ENCODE assay signal across 10 cellular contexts in the genomic region with DNA sequence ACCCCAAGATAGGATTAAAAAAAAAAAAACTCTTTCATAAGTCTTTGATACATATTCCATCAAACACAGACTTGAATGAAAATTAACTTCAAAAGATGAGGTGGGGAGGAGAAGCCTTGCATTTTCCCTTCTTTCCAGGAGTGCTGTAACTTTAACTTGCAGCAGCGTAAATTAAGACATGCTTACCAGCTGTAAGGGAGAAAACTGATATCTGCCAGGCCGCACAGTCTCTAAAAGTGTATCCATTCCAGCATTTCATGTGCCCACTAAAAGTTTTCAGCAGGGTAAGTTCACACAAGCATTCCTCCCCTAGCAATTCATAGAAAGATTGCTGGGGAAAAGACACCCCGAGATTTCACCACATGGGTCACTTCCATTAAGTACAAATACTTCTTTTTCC. TPM values are rescaled to one million over a fixed set of nuclear protein-coding genes. Genes with fewer than 3 reads are reported as not detected.
DNase-seq lines count a peak whose midpoint lies in the region; ATAC-seq, FAIRE-seq and TF ChIP-seq lines count a peak whose summit lies in the region.
"Had no signal": no experiment of that assay in that cellular context is flagged by ENCODE, and none has a peak within 500 bp of the region (broad histone marks: within the 10 kb centered on the region; RNA-seq: fewer than 3 reads in every experiment).

No MANE protein-coding gene starts in this region.

- H3K9me3 ChIP-seq in A549 (no peaks in the 10 kb centered on the region), Panc1 (ENCODE audit: control insufficient read depth, insufficient read depth, low read depth, low read length) (no peaks in the 10 kb centered on the region), esophagus squamous epithelium (no peaks in the 10 kb centered on the region)
- H3K9me3 ChIP-seq: neutrophil had no signal

- H3K27me3 Mint-ChIP-seq in nephron (ENCODE audit: low read depth), result no peaks in the 10 kb centered on the region

- whole genome bisulfite sequencing in A549 (ENCODE audit: missing lambda C conversion rate), result 76% methylated on average over 3 of the region's 3 CpGs
- 83 to 85% methylated on average over 3 of the region's 3 CpGs for WGBS in esophagus squamous epithelium, 2 donors

- TF ChIP-seq CTCF in A549 (IDR thresholded peaks at IDR 0.05) (no peak), Panc1 (IDR thresholded peaks at IDR 0.05) (no peak), esophagus squamous epithelium (IDR thresholded peaks at IDR 0.05) (no peak), nephron (IDR thresholded peaks at IDR 0.05; ENCODE audit: unreplicated experiment in 3 of 3) (no peak), GM13976 (IDR thresholded peaks at IDR 0.05; ENCODE audit: borderline replicate concordance, control extremely low read depth, extremely low read depth, insufficient read depth, missing control alignments) (no peak)

- H3K27me3 ChIP-seq in Panc1 (ENCODE audit: control insufficient read depth, insufficient read depth, low read length) (no peaks in the 10 kb centered on the region), esophagus squamous epithelium (no peaks in the 10 kb centered on the region)
- H3K27me3 ChIP-seq: neutrophil had no signal

- CTCF ChIA-PET in A549 (lab: Yijun Ruan, JAX) (interaction anchor here (0.7 kb wide), 1 partner anchor 359 kb away, joined by 3 read pairs; no protein-coding TSS in a partner anchor), Panc1 (lab: Charles Lee) (no interaction called here)

- H3K4me1 ChIP-seq in A549 (peaks cover 54% of the 10 kb centered on the region), Panc1 (ENCODE audit: control insufficient read depth, insufficient read depth, low read length) (peaks cover 62% of the 10 kb centered on the region), esophagus squamous epithelium (peaks cover 38 to 79% (median 59%) of the 10 kb centered on the region in 3 donors)

- in situ Hi-C loops in Panc1 (cut with HindIII; ENCODE audit: low pct_unique_long_range_greater_than_20kb, low sequenced_read_pairs) (no loop called here), GM13976 (cut with MboI; ENCODE audit: low sequenced_read_pairs, unreplicated experiment) (no loop called here)

- peak overlapping the region; percentile 93 to 97 (median 97) for H3K27ac Mint-ChIP-seq in nephron

- H3K4me3 ChIP-seq in A549 (no peak overlapping the region; the same call in 2 of the 3 replicates), Panc1 (ENCODE audit: low read depth in 2 of 2, low read length in 2 of 2) (no peak overlapping the region; a peak in 1 of 4 replicates), esophagus squamous epithelium (no peak overlapping the region)

- BruUV-seq in Panc1 (replicated peaks; lab: Mats Ljungman, UMichigan), result no TSS peak

- peak overlapping the region in 1 of 2 experiments; percentile 7; a peak in 3 of 6 replicates for H3K27ac ChIP-seq in A549
- H3K27ac ChIP-seq in Panc1 (ENCODE audit: low read length), result peak overlapping the region; percentile 97
- H3K27ac ChIP-seq in esophagus squamous epithelium, result peak overlapping the region in 3 of 4 donors; percentile 36 to 99 (median 97)

- peaks cover 3% of the 10 kb centered on the region for H3K36me3 Mint-ChIP-seq in nephron (ENCODE audit: low read depth)

- H3K4me3 Mint-ChIP-seq in nephron, result peak overlapping the region; percentile 96 to 99 (median 96)
- H3K4me3 Mint-ChIP-seq: central memory CD8-positive, alpha-beta T cell had no signal

- POLR2A ChIA-PET in A549 (lab: Yijun Ruan, JAX) (no interaction called here), Panc1 (lab: Charles Lee) (interaction anchor here (0.6 to 0.7 kb wide), 2 partner anchors 32 to 72 kb away, joined by 4 read pairs; no protein-coding TSS in a partner anchor)

- intact Hi-C loops in Panc1 (cut with micrococcal nuclease; ENCODE audit: unreplicated experiment), result loop anchor here (10.0 kb wide), 1 partner anchor 71 kb away; no protein-coding TSS in a partner anchor
- intact Hi-C loops in esophagus squamous epithelium (cut with DNase I), result loop anchor here (10.0 kb wide), 1 partner anchor 91 kb away; no protein-coding TSS in a partner anchor

- FAIRE-seq in A549 (lab: Jason Lieb, UNC), result no peak

- ATAC-seq in A549 (no peak), Panc1 (no peak)

- TF ChIP-seq POLR2A in A549 (IDR thresholded peaks at IDR 0.05; ENCODE audit: low read length) (no peak), esophagus squamous epithelium (IDR thresholded peaks at IDR 0.05) (no peak)

- TF ChIP-seq EP300 in A549 (IDR thresholded peaks at IDR 0.05), result no peak

- no peak for TF ChIP-seq RAD21 in A549 (conservative IDR thresholded peaks at IDR 0.05 in 1 of 2, IDR thresholded peaks at IDR 0.05 in 1 of 2)

- no peaks in the 10 kb centered on the region for H3K9me3 Mint-ChIP-seq in nephron
- H3K9me3 Mint-ChIP-seq: central memory CD8-positive, alpha-beta T cell had no signal

- H3K4me1 Mint-ChIP-seq in nephron, result peaks cover 73% of the 10 kb centered on the region

- DNase-seq in A549 (ENCODE audit: low read depth in 1 of 2, low spot score in 1 of 2) (no peak), Panc1 (ENCODE audit: low read depth, low spot score) (no peak), esophagus squamous epithelium (lab: John Stamatoyannopoulos, UW) (no peak), H4 (ENCODE audit: low spot score) (no peak), activated gamma-delta T cell treated with Interleukin-2 at 50 U/mL for 16 hours (no peak), GM13976 (ENCODE audit: low spot score) (no peak), NCI-H187 (lab: John Stamatoyannopoulos, UW) (no peak)

- H3K4me2 ChIP-seq in A549, result peak overlapping the region; percentile 87

- H3K36me3 ChIP-seq in Panc1 (ENCODE audit: control insufficient read depth, insufficient read depth, low read length) (peaks cover 7% of the 10 kb centered on the region), esophagus squamous epithelium (peaks cover 0 to 7% (median 0%) of the 10 kb centered on the region in 3 donors)

TF ChIP-seq in A549, 52 proteins besides CTCF, POLR2A, EP300 and RAD21:
- TF ChIP-seq FOSB (CRISPR knock-in tag; IDR thresholded peaks at IDR 0.05) (0 out of 2 replicates have a peak, but pooled peaks have one; percentile 20), JUNB (IDR thresholded peaks at IDR 0.05) (no peak)
TF ChIP-seq in A549: peak in this region for 1.

RNA-seq across cellular contexts. Expression of a gene that starts 4.7 kb away (rescaled TPM):
- polyA plus RNA-seq in A549 (2011; rRNA removed), result 77.2 and 78.9 TPM in 2 replicates
- 117 and 122 TPM in 2 replicates for polyA plus RNA-seq in A549 (2012; cell fraction: cytosol; rRNA removed)
- polyA plus RNA-seq in A549 (2012; cell fraction: nucleus; rRNA removed), result 161 and 190 TPM in 2 replicates
- 74.9 to 82.4 TPM (median 77.0 TPM) in 3 replicates for polyA plus RNA-seq in A549 (2017; fragmentation: RNase III; extraction: RNeasy Plus Mini Kit Qiagen cat#74134 plus additional on column Dnase treatment)
- 146 and 154 TPM in 2 replicates for polyA minus RNA-seq in A549 (2011; rRNA and poly(A)+ RNA removed)
- 125 TPM for total RNA-seq in Panc1 (2021; ENCODE audit: unreplicated experiment)
- 188 TPM for polyA plus RNA-seq in Panc1 (2012; ENCODE audit: insufficient read length)
- total RNA-seq in esophagus squamous epithelium, result 10 to 100 TPM; 41.8 to 55.9 (median 47.1) TPM
- 58.2 and 69.8 TPM in 2 replicates for total RNA-seq in H4 (2014; rRNA removed; shearing (Covaris generic))
